ENCODE assay signal across 9 cellular contexts in genomic region chr10:43605850-43606322, GRCh38. TPM values are rescaled to one million over a fixed set of nuclear protein-coding genes. Genes with fewer than 3 reads are reported as not detected.
A peak's percentile ranks its signal among the peaks of the same experiment; 100 is the strongest.
DNase-seq lines count a peak whose midpoint lies in the region; ATAC-seq, FAIRE-seq and TF ChIP-seq lines count a peak whose summit lies in the region.
"Had no signal": no experiment of that assay in that cellular context is flagged by ENCODE, and none has a peak within 500 bp of the region (broad histone marks: within the 10 kb centered on the region; RNA-seq: fewer than 3 reads in every experiment).

No MANE protein-coding gene starts in this region.

- H3K9me3 Mint-ChIP-seq in nephron = peaks cover 8% of the 10 kb centered on the region

- peaks cover 12% of the 10 kb centered on the region for H3K27me3 Mint-ChIP-seq in nephron (ENCODE audit: low read depth)

- H3K4me3 Mint-ChIP-seq in nephron = peak overlapping the region; percentile 88 to 91 (median 89)

- no peak for FAIRE-seq in GM12892 (lab: Jason Lieb, UNC)
- FAIRE-seq: TTC549 had no signal

- DNase-seq in cardiac fibroblast (ENCODE audit: low read depth in 2 of 2) = no peak
- no peak for DNase-seq in iPS-NIHi7 (ENCODE audit: extremely low spot score)
- DNase-seq in GM12892 (ENCODE audit: insufficient read length) = no peak
- no peak for DNase-seq in GM19240 (ENCODE audit: insufficient read length, low spot score)
- no peak for DNase-seq in activated CD8-positive, alpha-beta memory T cell treated with anti-CD3 and anti-CD28 coated beads, Interleukin-2, amount 50 U/mL, for 48 hours

- H3K36me3 Mint-ChIP-seq in nephron (ENCODE audit: low read depth) = peaks cover 27% of the 10 kb centered on the region

- no peak overlapping the region for H3K27ac Mint-ChIP-seq in nephron

- ATAC-seq in GM18909 (IDR thresholded peaks at IDR 0.05; ENCODE audit: poor library complexity, unreplicated experiment) (peak; percentile 24), HG03460 (IDR thresholded peaks at IDR 0.05; ENCODE audit: unreplicated experiment) (peak; percentile 17)

- peak overlapping the region; percentile 72 to 78 for H3K4me3 ChIP-seq in cardiac fibroblast (replicated peaks in 1 of 2; ENCODE audit: low read depth in 2 of 2, low read length in 2 of 2)

- peaks cover 10% of the 10 kb centered on the region for H3K4me1 Mint-ChIP-seq in nephron

- TF ChIP-seq CTCF in cardiac fibroblast (IDR thresholded peaks at IDR 0.05; ENCODE audit: low read depth, low read length) (no peak), nephron (IDR thresholded peaks at IDR 0.05; ENCODE audit: unreplicated experiment in 3 of 3) (no peak)

- TF ChIP-seq POLR2A in GM12892 (IDR thresholded peaks at IDR 0.05; ENCODE audit: low read depth, low read length) = no peak

RNA-seq across cellular contexts. Expression of gene ZNF485, which starts 0.4 kb away (rescaled TPM):
- polyA plus RNA-seq in GM12892 (2012; ENCODE audit: missing spikeins) = 3.8 TPM

RNA-seq across cellular contexts. Expression of gene ZNF239, which starts 31.5 kb away (rescaled TPM):
- polyA plus RNA-seq in GM12892 (2012; ENCODE audit: missing spikeins) = 0.13 TPM

RNA-seq across cellular contexts. Expression of gene ZNF32, which starts 42.8 kb away (rescaled TPM):
- polyA plus RNA-seq in GM12892 (2012; ENCODE audit: missing spikeins) = 24.5 TPM
